In the genomic region with DNA sequence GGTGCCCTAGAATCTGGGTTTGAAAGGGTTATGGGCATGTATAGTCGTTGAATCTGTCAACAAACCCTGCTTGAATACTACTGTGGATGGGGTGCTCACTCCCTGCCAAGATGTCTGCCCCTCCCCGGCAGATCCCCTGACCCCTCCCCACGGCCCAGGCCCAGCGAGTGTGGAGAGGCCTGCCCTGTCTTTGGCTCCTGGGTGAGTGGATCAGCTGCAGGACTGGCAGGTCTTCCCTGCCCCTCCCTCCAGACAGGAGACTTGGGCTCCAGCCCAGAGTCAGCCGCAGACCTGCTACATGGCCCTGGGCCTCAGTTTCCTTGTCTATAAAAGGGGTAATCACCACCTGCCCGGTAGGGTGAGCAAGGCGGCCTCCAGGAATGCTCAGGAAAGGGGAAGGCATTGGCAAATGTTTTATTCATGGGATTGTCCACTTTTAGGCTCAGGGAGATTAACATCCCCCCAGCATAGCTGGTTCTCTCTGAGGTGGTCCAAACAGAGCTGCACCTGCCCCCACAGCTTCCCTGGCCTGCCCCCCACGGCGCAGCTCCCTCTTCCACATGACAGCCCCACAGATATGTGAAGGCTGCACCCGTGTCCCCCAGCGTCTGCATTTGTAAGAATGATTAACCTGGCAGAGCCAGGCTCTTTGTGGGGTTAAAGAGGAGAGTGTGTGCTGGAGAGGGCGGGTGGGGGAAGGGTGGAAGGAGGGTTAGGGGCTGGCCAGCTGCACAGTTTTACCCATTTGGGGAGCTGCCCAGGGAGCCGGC, we compare ENCODE assay signal across 14 cellular contexts. TPM values are rescaled to one million over a fixed set of nuclear protein-coding genes. Genes with fewer than 3 reads are reported as not detected.
DNase-seq lines count a peak whose midpoint lies in the region; ATAC-seq and TF ChIP-seq lines count a peak whose summit lies in the region.
"Had no signal": no experiment of that assay in that cellular context is flagged by ENCODE, and none has a peak within 500 bp of the region (broad histone marks: within the 10 kb centered on the region; RNA-seq: fewer than 3 reads in every experiment).

No MANE protein-coding gene starts in this region.

- peak overlapping the region in 5 of 7 donors; percentile 37 to 84 (median 52) for H3K27ac Mint-ChIP-seq in CD4-positive, alpha-beta memory T cell
- H3K27ac Mint-ChIP-seq in neural progenitor cell, result no peak overlapping the region

- CTCF ChIA-PET in CD4-positive, alpha-beta memory T cell (lab: Charles Lee; ENCODE audit: partially characterized antibody), result interaction anchor here (1.4 to 1.6 kb wide), 2 partner anchors 25 to 81 kb away, joined by 3 to 4 read pairs; no protein-coding TSS in a partner anchor
- CTCF ChIA-PET in HEK293 (lab: Yijun Ruan, JAX), result interaction anchor here (0.7 to 0.9 kb wide), 2 partner anchors 11 to 37 kb away, joined by 3 read pairs; no protein-coding TSS in a partner anchor

- H3K27ac ChIP-seq in CD4-positive, alpha-beta memory T cell (ENCODE audit: low read depth, low read length), result peak overlapping the region; percentile 23
- no peak overlapping the region for H3K27ac ChIP-seq in HEK293 (ENCODE audit: extremely low read depth, low read depth, low read length)
- H3K27ac ChIP-seq in neural progenitor cell, result no peak overlapping the region
- H3K27ac ChIP-seq: brain microvascular endothelial cell, vagina had no signal

- H3K4me1 Mint-ChIP-seq in CD4-positive, alpha-beta memory T cell, result peaks cover 19 to 51% (median 33%) of the 10 kb centered on the region in 4 donors
- H3K4me1 Mint-ChIP-seq in neural progenitor cell, result peaks cover 28% of the 10 kb centered on the region

- H3K9me3 Mint-ChIP-seq in CD4-positive, alpha-beta memory T cell, result no peaks in the 10 kb centered on the region
- H3K9me3 Mint-ChIP-seq in neural progenitor cell, result no peaks in the 10 kb centered on the region
- H3K9me3 Mint-ChIP-seq: IgD-negative memory B cell; stimulated activated naive B cell treated with anti-CD40 and anti-IgM and Interleukin-4, amounts not matched to agents 10 μg/mL and 1 μg/mL and 100 μg/mL, for 72 hours had no signal

- H3K36me3 ChIP-seq in CD4-positive, alpha-beta memory T cell (ENCODE audit: insufficient read depth, low read length), result no peaks in the 10 kb centered on the region
- no peaks in the 10 kb centered on the region for H3K36me3 ChIP-seq in HEK293 (ENCODE audit: control insufficient read depth in 2 of 2, insufficient read depth in 1 of 2, low read length in 2 of 2)
- no peaks in the 10 kb centered on the region for H3K36me3 ChIP-seq in neural progenitor cell
- H3K36me3 ChIP-seq: brain microvascular endothelial cell, vagina had no signal

- H3K79me2 ChIP-seq in neural progenitor cell (ENCODE audit: low read depth), result no peaks in the 10 kb centered on the region

- H3K4me3 Mint-ChIP-seq in CD4-positive, alpha-beta memory T cell, result peak overlapping the region in 3 of 8 donors; percentile 32 to 41 (median 34)
- H3K4me3 Mint-ChIP-seq in neural progenitor cell, result no peak overlapping the region

- TF ChIP-seq CTCF in HEK293 (tag by site-specific recombination; IDR thresholded peaks at IDR 0.05) (no peak), epithelial cell of proximal tubule (conservative IDR thresholded peaks at IDR 0.05; ENCODE audit: low read depth, low read length) (no peak), neural progenitor cell (IDR thresholded peaks at IDR 0.05) (no peak)

- peaks cover 0 to 1% of the 10 kb centered on the region in 2 donors for H3K36me3 Mint-ChIP-seq in CD4-positive, alpha-beta memory T cell
- H3K36me3 Mint-ChIP-seq in neural progenitor cell, result no peaks in the 10 kb centered on the region

- H3K9me3 ChIP-seq in CD4-positive, alpha-beta memory T cell (ENCODE audit: control insufficient read depth in 1 of 2, low read length in 2 of 2), result no peaks in the 10 kb centered on the region
- H3K9me3 ChIP-seq in HEK293 (ENCODE audit: control insufficient read depth, insufficient read depth, low read depth, low read length) (no peaks in the 10 kb centered on the region), neural progenitor cell (ENCODE audit: low read depth) (no peaks in the 10 kb centered on the region)
- H3K9me3 ChIP-seq: vagina had no signal

- H3K9ac ChIP-seq in neural progenitor cell, result no peak overlapping the region

- peaks cover 41% of the 10 kb centered on the region for H3K4me1 ChIP-seq in CD4-positive, alpha-beta memory T cell (ENCODE audit: insufficient read depth, low read length)
- H3K4me1 ChIP-seq in HEK293 (ENCODE audit: control insufficient read depth, insufficient read depth, low read length) (no peaks in the 10 kb centered on the region), neural progenitor cell (peaks cover 35% of the 10 kb centered on the region)

- no peak for ATAC-seq in HG02970 (IDR thresholded peaks at IDR 0.05; ENCODE audit: low FRiP score, unreplicated experiment)

- no peaks in the 10 kb centered on the region for H3K27me3 Mint-ChIP-seq in CD4-positive, alpha-beta memory T cell
- peaks cover 4% of the 10 kb centered on the region for H3K27me3 Mint-ChIP-seq in neural progenitor cell (ENCODE audit: insufficient read depth, low read depth)

- no peaks in the 10 kb centered on the region for H4K20me1 ChIP-seq in neural progenitor cell (ENCODE audit: low read depth)

- POLR2A ChIA-PET in CD4-positive, alpha-beta memory T cell (lab: Charles Lee; ENCODE audit: partially characterized antibody), result interaction anchor here (1.3 kb wide), 1 partner anchor 25 kb away, joined by 3 read pairs; no protein-coding TSS in a partner anchor
- POLR2A ChIA-PET in HEK293 (lab: Yijun Ruan, JAX), result no interaction called here

- peak overlapping the region; percentile 76 for H2AFZ ChIP-seq in neural progenitor cell (replicated peaks)

- no peaks in the 10 kb centered on the region for H3K27me3 ChIP-seq in CD4-positive, alpha-beta memory T cell (ENCODE audit: insufficient read depth, low read length)
- no peaks in the 10 kb centered on the region for H3K27me3 ChIP-seq in neural progenitor cell
- H3K27me3 ChIP-seq: brain microvascular endothelial cell, vagina had no signal

- H3F3A ChIP-seq in neural progenitor cell (ENCODE audit: low read depth), result peaks cover 8% of the 10 kb centered on the region

- no peak overlapping the region for H3K4me3 ChIP-seq in CD4-positive, alpha-beta memory T cell (ENCODE audit: low read length in 2 of 2)
- H3K4me3 ChIP-seq in HEK293 (ENCODE audit: low read depth, low read length) (no peak overlapping the region), epithelial cell of proximal tubule (ENCODE audit: low read depth, low read length) (peak overlapping the region; percentile 11), neural progenitor cell (peak overlapping the region; percentile 4)
- H3K4me3 ChIP-seq: vagina had no signal

- intact Hi-C loops in CD4-positive, alpha-beta memory T cell (cut with micrococcal nuclease), result no loop called here

- H3K4me2 ChIP-seq in neural progenitor cell, result peak overlapping the region; percentile 59

- DNase-seq in CD4-positive, alpha-beta memory T cell, result no peak
- DNase-seq in epithelial cell of proximal tubule (ENCODE audit: low read depth) (peak; percentile 66), neural progenitor cell (ENCODE audit: low spot score) (peak; percentile 37), HuH-7.5 (ENCODE audit: low spot score) (no peak), cerebellum (ENCODE audit: low spot score) (no peak)
- DNase-seq: activated CD4-positive, alpha-beta T cell treated with anti-CD3 and anti-CD28 coated beads, Interleukin-2, amount 50 U/mL, for 4 hours; brain microvascular endothelial cell; foreskin melanocyte; NCI-H1417 treated with DMSO at 0.1 percent for 48 hours; stimulated activated naive B cell treated with anti-CD40 and anti-IgM and Interleukin-4, amounts not matched to agents 10 μg/mL and 1 μg/mL and 100 μg/mL, for 72 hours had no signal

TF ChIP-seq in HEK293, 187 proteins besides CTCF, POLR2A, EP300 and RAD21 (continues in another document):
- TF ChIP-seq GLI4 (tag by site-specific recombination; IDR thresholded peaks at IDR 0.05) (no peak), ZNF132 (tag by site-specific recombination; IDR thresholded peaks at IDR 0.05; ENCODE audit: borderline replicate concordance) (no peak), ZBTB17 (tag by site-specific recombination; IDR thresholded peaks at IDR 0.05) (no peak), ZNF266 (tag by site-specific recombination; IDR thresholded peaks at IDR 0.05; ENCODE audit: low read depth) (no peak), GLIS1 (tag by site-specific recombination; IDR thresholded peaks at IDR 0.05) (peak; percentile 94)
- TF ChIP-seq, protein P1, sequence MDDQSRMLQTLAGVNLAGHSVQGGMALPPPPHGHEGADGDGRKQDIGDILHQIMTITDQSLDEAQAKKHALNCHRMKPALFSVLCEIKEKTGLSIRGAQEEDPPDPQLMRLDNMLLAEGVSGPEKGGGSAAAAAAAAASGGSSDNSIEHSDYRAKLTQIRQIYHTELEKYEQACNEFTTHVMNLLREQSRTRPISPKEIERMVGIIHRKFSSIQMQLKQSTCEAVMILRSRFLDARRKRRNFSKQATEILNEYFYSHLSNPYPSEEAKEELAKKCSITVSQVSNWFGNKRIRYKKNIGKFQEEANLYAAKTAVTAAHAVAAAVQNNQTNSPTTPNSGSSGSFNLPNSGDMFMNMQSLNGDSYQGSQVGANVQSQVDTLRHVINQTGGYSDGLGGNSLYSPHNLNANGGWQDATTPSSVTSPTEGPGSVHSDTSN (CRISPR knock-in tag; IDR thresholded peaks at IDR 0.05), result no peak

RNA-seq across cellular contexts. Expression of a gene that starts 18.5 kb away (rescaled TPM):
- total RNA-seq in CD4-positive, alpha-beta memory T cell, result under 1 TPM; 0.11 to 0.12 TPM
- polyA plus RNA-seq in CD4-positive, alpha-beta memory T cell, result under 1 TPM; 0.24 to 0.29 TPM
- total RNA-seq in epithelial cell of proximal tubule (110 and 162 TPM in 2 replicates), neural progenitor cell (ENCODE audit: low replicate concordance) (0.34 and 1.7 TPM in 2 replicates), cerebellum (38.7 TPM)
- polyA plus RNA-seq: IgD-negative memory B cell had no signal

RNA-seq across cellular contexts. Expression of a gene that starts 46.4 kb away (rescaled TPM):
- 1 to 10 TPM; 1.6 to 2.0 TPM for total RNA-seq in CD4-positive, alpha-beta memory T cell
- polyA plus RNA-seq in CD4-positive, alpha-beta memory T cell, result 1 to 10 TPM; 4.8 to 5.9 TPM
- total RNA-seq in epithelial cell of proximal tubule (0.75 and 3.0 TPM in 2 replicates), neural progenitor cell (ENCODE audit: low replicate concordance) (not detected in 2 replicates), cerebellum (1.00 TPM)
- total RNA-seq: vagina had no signal

Comparison
In these comparisons a context has a peak if more than half of its experiments do, and no peak if none do; other contexts are left out.
1. DNase-seq: peak in epithelial cell of proximal tubule (single experiment) and neural progenitor cell (single experiment); none in CD4-positive, alpha-beta memory T cell (0 of 5), HuH-7.5 (single experiment) and cerebellum (single experiment).
2. H3K4me3 ChIP-seq: peak in epithelial cell of proximal tubule (single experiment) and neural progenitor cell (single experiment); none in CD4-positive, alpha-beta memory T cell (0 of 2) and HEK293 (single experiment).
3. RNA of a gene that starts 18.5 kb away (total RNA-seq): 110 to 162 TPM in epithelial cell of proximal tubule and 38.7 TPM in cerebellum (single experiment); 0.34 to 1.7 TPM in neural progenitor cell and 0.11 to 0.12 TPM in CD4-positive, alpha-beta memory T cell; every median in the first group is over 10 times any median in the second.